1 cellular context compared by ENCODE assay signal in genomic region chr17:32516940-32517711, GRCh38.
A peak's percentile ranks its signal among the peaks of the same experiment; 100 is the strongest.
TF ChIP-seq lines count a peak whose summit lies in the region.

No MANE protein-coding gene starts in this region.

TF ChIP-seq in GM12878, 131 proteins besides CTCF, POLR2A, EP300 and RAD21 (continued from another document):
- TF ChIP-seq WRNIP1 (IDR thresholded peaks at IDR 0.05; ENCODE audit: borderline replicate concordance, low read depth, low read length) (0 out of 2 replicates have a peak, but pooled peaks have one; percentile 27), PML (IDR thresholded peaks at IDR 0.05; ENCODE audit: low read length) (no peak), LARP7 (IDR thresholded peaks at IDR 0.05) (no peak), CEBPB (IDR thresholded peaks at IDR 0.05; ENCODE audit: borderline replicate concordance in 1 of 2, low read depth in 2 of 2, low read length in 2 of 2) (no peak), HDAC6 (IDR thresholded peaks at IDR 0.05; ENCODE audit: unreplicated experiment) (no peak), MLLT1 (IDR thresholded peaks at IDR 0.05) (peak; percentile 91), NFYA (IDR thresholded peaks at IDR 0.05; ENCODE audit: borderline replicate concordance, low read depth, low read length) (no peak), PAX8 (IDR thresholded peaks at IDR 0.05) (no peak), USF2 (IDR thresholded peaks at IDR 0.05; ENCODE audit: borderline replicate concordance, low read depth, low read length) (no peak), SUZ12 (IDR thresholded peaks at IDR 0.05; ENCODE audit: unreplicated experiment) (no peak), HDGF (IDR thresholded peaks at IDR 0.05) (no peak), BRCA1 (IDR thresholded peaks at IDR 0.05; ENCODE audit: low read depth, low read length) (no peak), RUNX3 (IDR thresholded peaks at IDR 0.05; ENCODE audit: low read length) (peak; percentile 66), NR2C1 (IDR thresholded peaks at IDR 0.05) (no peak), RELA (IDR thresholded peaks at IDR 0.05; ENCODE audit: borderline replicate concordance, partially characterized antibody) (no peak), IRF3 (IDR thresholded peaks at IDR 0.05) (no peak), ZZZ3 (IDR thresholded peaks at IDR 0.05; ENCODE audit: control insufficient read depth, insufficient read length, low read depth) (no peak), SIN3A (IDR thresholded peaks at IDR 0.05; ENCODE audit: low read depth, low read length) (no peak), MYB (IDR thresholded peaks at IDR 0.05; ENCODE audit: borderline replicate concordance, low read depth, low read length) (no peak), POLR2AphosphoS2 (IDR thresholded peaks at IDR 0.05; ENCODE audit: low read depth, low read length) (no peak), SRF (IDR thresholded peaks at IDR 0.05; ENCODE audit: low read depth in 2 of 2, low read length in 2 of 2) (0 out of 4 replicates have a peak, but pooled peaks of 1 of the 2 experiments have one; percentile 24)
